Comparison of ENCODE assay signal across 23 cellular contexts in the genomic region with DNA sequence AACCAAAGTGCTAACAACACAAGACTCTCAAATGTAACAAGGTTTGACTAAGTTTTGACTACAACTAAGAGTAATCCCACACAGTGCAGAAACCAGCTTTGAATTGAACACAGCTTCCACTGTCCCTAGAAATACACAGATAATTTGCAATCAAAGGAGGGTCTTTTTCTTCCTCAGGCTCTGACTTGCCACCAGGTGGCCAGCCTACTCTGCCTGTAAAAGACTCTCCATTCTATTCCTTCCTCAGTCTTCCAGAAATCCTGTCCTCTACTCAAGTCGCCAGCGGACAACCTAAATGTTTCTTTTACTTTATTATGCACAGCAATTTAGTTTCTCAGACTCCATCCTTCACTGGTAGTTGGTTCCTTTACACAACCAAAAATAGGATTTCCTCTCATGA. TPM values are rescaled to one million over a fixed set of nuclear protein-coding genes. Genes with fewer than 3 reads are reported as not detected.
A peak's percentile ranks its signal among the peaks of the same experiment; 100 is the strongest.
DNase-seq lines count a peak whose midpoint lies in the region; ATAC-seq and TF ChIP-seq lines count a peak whose summit lies in the region.
"Had no signal": no experiment of that assay in that cellular context is flagged by ENCODE, and none has a peak within 500 bp of the region (broad histone marks: within the 10 kb centered on the region; RNA-seq: fewer than 3 reads in every experiment).

No MANE protein-coding gene starts in this region.

- H2BK5ac ChIP-seq in mesendoderm (ENCODE audit: low read length) = no peak overlapping the region

- no peaks in the 10 kb centered on the region; the same call in 1 of the 2 replicates for H3K27me3 ChIP-seq in Caco-2 (replicated peaks; ENCODE audit: control insufficient read depth, insufficient read depth, low read length)
- no peaks in the 10 kb centered on the region for H3K27me3 ChIP-seq in brain microvascular endothelial cell (replicated peaks)
- H3K27me3 ChIP-seq in mesendoderm (ENCODE audit: insufficient read depth, low read length, poor library complexity) = no peaks in the 10 kb centered on the region
- H3K27me3 ChIP-seq: colonic mucosa, neutrophil, tibial nerve had no signal

- H3K79me2 ChIP-seq in mesendoderm (ENCODE audit: control insufficient read depth, insufficient read depth, low read length) = no peaks in the 10 kb centered on the region

- H3K9me3 ChIP-seq in Caco-2 = no peaks in the 10 kb centered on the region
- H3K9me3 ChIP-seq: colonic mucosa, HAP-1, neutrophil, tibial nerve had no signal

- BruUV-seq in Caco-2 (replicated peaks; lab: Mats Ljungman, UMichigan) = no TSS peak

- H2BK15ac ChIP-seq in mesendoderm (replicated peaks; ENCODE audit: low read depth) = no peak overlapping the region

- POLR2A ChIA-PET in Caco-2 (lab: Charles Lee) = no interaction called here

- no peak overlapping the region for H3K4me3 ChIP-seq in Caco-2 (ENCODE audit: low read depth, low read length)
- H3K4me3 ChIP-seq in LNCaP clone FGC (ENCODE audit: low read depth, low read length) = no peak overlapping the region
- no peak overlapping the region for H3K4me3 ChIP-seq in brain microvascular endothelial cell (ENCODE audit: low read depth, low read length)
- H3K4me3 ChIP-seq in mesendoderm (ENCODE audit: low read length) = no peak overlapping the region
- no peak overlapping the region for H3K4me3 ChIP-seq in coronary artery
- H3K4me3 ChIP-seq: colonic mucosa, HAP-1, tibial nerve had no signal

- no peak overlapping the region for H3K18ac ChIP-seq in mesendoderm (ENCODE audit: low read length)

- H3K27ac Mint-ChIP-seq in Caco-2 (ENCODE audit: unreplicated experiment) = no peak overlapping the region
- H3K27ac Mint-ChIP-seq: activated CD4-positive, alpha-beta memory T cell treated with anti-CD3 and anti-CD28 coated beads for 36 hours; activated naive CD4-positive, alpha-beta T cell treated with anti-CD3 and anti-CD28 coated beads for 36 hours; CD4-positive, alpha-beta T cell had no signal

- in situ Hi-C loops in brain microvascular endothelial cell (cut with HindIII; ENCODE audit: low pct_ligation_motif_present, low sequenced_read_pairs) = no loop called here

- H3K23ac ChIP-seq in mesendoderm (ENCODE audit: low read length) = no peak overlapping the region

- H3K9me3 Mint-ChIP-seq in Caco-2 (ENCODE audit: unreplicated experiment) = no peaks in the 10 kb centered on the region

- no CpG with 5 or more reads among the region's 2 CpGs for WGBS in mesendoderm (ENCODE audit: extremely low coverage, insufficient coverage, low lambda C conversion rate)

- no peaks in the 10 kb centered on the region for H3K79me1 ChIP-seq in mesendoderm (ENCODE audit: low read length)

- intact Hi-C loops in Caco-2 (cut with micrococcal nuclease; ENCODE audit: unreplicated experiment) = no loop called here

- H2AK5ac ChIP-seq in mesendoderm (ENCODE audit: low read length) = no peak overlapping the region

- peaks cover 7% of the 10 kb centered on the region for H3K27me3 Mint-ChIP-seq in Caco-2 (ENCODE audit: insufficient read depth, unreplicated experiment)

- H3K56ac ChIP-seq in mesendoderm (ENCODE audit: low read length) = no peak overlapping the region

- TF ChIP-seq CTCF in Caco-2 (IDR thresholded peaks at IDR 0.05; ENCODE audit: insufficient read depth in 1 of 2, low read depth in 1 of 2, low read length in 1 of 2, severe bottlenecking in 1 of 2, unreplicated experiment in 1 of 2) (peak; percentile 30 to 42), LNCaP clone FGC (IDR thresholded peaks at IDR 0.05; ENCODE audit: control insufficient read depth, extremely low read depth, insufficient read depth) (peak; percentile 21), brain microvascular endothelial cell (IDR thresholded peaks at IDR 0.05; ENCODE audit: low read depth, low read length, missing control alignments) (peak; percentile 47), coronary artery (IDR thresholded peaks at IDR 0.05) (no peak)

- no peak overlapping the region for H2BK120ac ChIP-seq in mesendoderm (ENCODE audit: low read depth, low read length)

- H3K27ac ChIP-seq in brain microvascular endothelial cell = no peak overlapping the region
- no peak overlapping the region for H3K27ac ChIP-seq in mesendoderm (ENCODE audit: low read depth, low read length)
- no peak overlapping the region for H3K27ac ChIP-seq in coronary artery
- H3K27ac ChIP-seq: colonic mucosa, neutrophil, RWPE1, tibial nerve had no signal

- no peak overlapping the region for H3K4me2 ChIP-seq in mesendoderm (ENCODE audit: low read length)

- no peaks in the 10 kb centered on the region for H3K36me3 ChIP-seq in Caco-2 (ENCODE audit: control insufficient read depth, insufficient read depth, low read length)
- H3K36me3 ChIP-seq in brain microvascular endothelial cell (replicated peaks) = no peaks in the 10 kb centered on the region
- no peaks in the 10 kb centered on the region for H3K36me3 ChIP-seq in mesendoderm (ENCODE audit: control insufficient read depth, insufficient read depth, low read length)
- H3K36me3 ChIP-seq: colonic mucosa, HAP-1, neutrophil, tibial nerve had no signal

- DNase-seq in Caco-2 = no peak
- DNase-seq in LNCaP clone FGC (ENCODE audit: low read depth) = no peak
- no peak for DNase-seq in brain microvascular endothelial cell
- peak; percentile 45 for DNase-seq in mesendoderm
- no peak for DNase-seq in coronary artery (ENCODE audit: low spot score)
- DNase-seq in NCI-H2107 treated with DMSO at 0.1 percent for 48 hours (lab: John Stamatoyannopoulos, UW; ENCODE audit: unreplicated experiment) = no peak
- DNase-seq: activated CD4-positive, alpha-beta memory T cell treated with anti-CD3 and anti-CD28 coated beads for 36 hours; activated naive CD4-positive, alpha-beta T cell treated with anti-CD3 and anti-CD28 coated beads for 36 hours; aorta; CD4-positive, alpha-beta T cell; colonic mucosa; DND-41; NCI-H1092 treated with DMSO at 0.1 percent for 48 hours; NCI-H2171; right cardiac atrium; stimulated activated naive CD4-positive, alpha-beta T cell had no signal

- no peak overlapping the region for H3K4ac ChIP-seq in mesendoderm (ENCODE audit: low read depth, low read length)

- H3K4me3 Mint-ChIP-seq in Caco-2 (ENCODE audit: unreplicated experiment) = no peak overlapping the region
- H3K4me3 Mint-ChIP-seq: activated CD4-positive, alpha-beta memory T cell treated with anti-CD3 and anti-CD28 coated beads for 36 hours; activated naive CD4-positive, alpha-beta T cell treated with anti-CD3 and anti-CD28 coated beads for 36 hours; CD4-positive, alpha-beta T cell had no signal

- CTCF ChIA-PET in Caco-2 (lab: Charles Lee) = no interaction called here

- H3K4me1 Mint-ChIP-seq in Caco-2 (ENCODE audit: low read depth, unreplicated experiment) = no peaks in the 10 kb centered on the region

- no peak overlapping the region for H3K9ac ChIP-seq in mesendoderm (ENCODE audit: low read length)

- no peak overlapping the region for H4K5ac ChIP-seq in mesendoderm (ENCODE audit: low read length)

- H3K36me3 Mint-ChIP-seq in Caco-2 (ENCODE audit: insufficient read depth, unreplicated experiment) = no peaks in the 10 kb centered on the region
- H3K36me3 Mint-ChIP-seq: activated CD4-positive, alpha-beta memory T cell treated with anti-CD3 and anti-CD28 coated beads for 36 hours had no signal

- H4K8ac ChIP-seq in mesendoderm (ENCODE audit: low read depth, low read length) = no peak overlapping the region

- H3K4me1 ChIP-seq in Caco-2 (no peaks in the 10 kb centered on the region), mesendoderm (ENCODE audit: control insufficient read depth, low read depth, low read length) (no peaks in the 10 kb centered on the region)
- H3K4me1 ChIP-seq: colonic mucosa, HAP-1, tibial nerve had no signal

- no peak for ATAC-seq in HG03520 (IDR thresholded peaks at IDR 0.05; ENCODE audit: unreplicated experiment)
- ATAC-seq in GM18511 (IDR thresholded peaks at IDR 0.05; ENCODE audit: unreplicated experiment) = no peak
- ATAC-seq: left lobe of liver, right cardiac atrium had no signal

RNA-seq across cellular contexts. Expression of a gene that starts 32.2 kb away (rescaled TPM):
- total RNA-seq in Caco-2 (2022) = 3.2 TPM in 2 replicates
- 1.3 TPM for polyA plus RNA-seq in mesendoderm (2013, experiment 1 of 2)
- 1.4 TPM for polyA plus RNA-seq in mesendoderm (2013, experiment 2 of 2)
- total RNA-seq: activated CD4-positive, alpha-beta memory T cell treated with anti-CD3 and anti-CD28 coated beads for 36 hours; activated naive CD4-positive, alpha-beta T cell treated with anti-CD3 and anti-CD28 coated beads for 36 hours had no signal
